24 cellular contexts compared by ENCODE assay signal in genomic region chr9:110728058-110728457, GRCh38. TPM values are rescaled to one million over a fixed set of nuclear protein-coding genes. Genes with fewer than 3 reads are reported as not detected.
DNase-seq lines count a peak whose midpoint lies in the region; ATAC-seq, FAIRE-seq and TF ChIP-seq lines count a peak whose summit lies in the region.
"Had no signal": no experiment of that assay in that cellular context is flagged by ENCODE, and none has a peak within 500 bp of the region (broad histone marks: within the 10 kb centered on the region; RNA-seq: fewer than 3 reads in every experiment).

No MANE protein-coding gene starts in this region.

- H3K4me2 ChIP-seq in H1 (ENCODE audit: insufficient read depth in 1 of 2, low read depth in 2 of 2, low read length in 2 of 2) = peak overlapping the region in 1 of 2 experiments; percentile 23; a peak in 1 of 4 replicates

- H3K4me1 ChIP-seq in NT2/D1 (ENCODE audit: insufficient read depth, insufficient read length) = no peaks in the 10 kb centered on the region
- H3K4me1 ChIP-seq in H1 (replicated peaks in 1 of 4; ENCODE audit: control insufficient read depth in 3 of 4, insufficient read depth in 4 of 4, low read length in 3 of 4) = peaks cover 0 to 4% (median 1%) of the 10 kb centered on the region in 4 experiments; a peak in 2 of 7 replicates

- no peak overlapping the region for H2BK15ac ChIP-seq in H1 (ENCODE audit: low read length)

- H3K18ac ChIP-seq in H1 (ENCODE audit: extremely low read depth, low read length) = no peak overlapping the region

- H3K4me1 Mint-ChIP-seq in nephron progenitor cell = peaks cover 15% of the 10 kb centered on the region
- no peaks in the 10 kb centered on the region for H3K4me1 Mint-ChIP-seq in CD4-positive, alpha-beta T cell (ENCODE audit: low read depth)
- H3K4me1 Mint-ChIP-seq: activated CD4-positive, alpha-beta T cell treated with anti-CD3 and anti-CD28 coated beads for 36 hours had no signal

- H2BK20ac ChIP-seq in H1 (ENCODE audit: low read length) = no peak overlapping the region

- DNase-seq in GM12865 (ENCODE audit: low read depth) = peak; percentile 14
- DNase-seq in NT2/D1 (ENCODE audit: low read depth, low spot score) = peak; percentile 72
- DNase-seq in H1 (ENCODE audit: low read depth in 1 of 2, low spot score in 2 of 2) = no peak
- DNase-seq in nephron progenitor cell = no peak
- DNase-seq in erythroblast (lab: John Stamatoyannopoulos, UW) = no peak
- DNase-seq in CD4-positive, alpha-beta T cell = no peak
- no peak for DNase-seq in KG1 (lab: John Stamatoyannopoulos, UW)
- DNase-seq in NCI-H2227 (lab: John Stamatoyannopoulos, UW; ENCODE audit: unreplicated experiment) = no peak
- DNase-seq: activated CD4-positive, alpha-beta T cell treated with anti-CD3 and anti-CD28 coated beads for 36 hours; activated gamma-delta T cell treated with Interleukin-2 at 50 U/mL for 16 hours; CD8-positive, alpha-beta T cell; cerebellar nuclear complex; DMS 273 treated with DMSO at 0.1 percent for 48 hours; Kasumi-1; mammary epithelial cell; NCI-H1436; NCI-H2107; NCI-H510A; Right ventricle myocardium superior had no signal

- H3K79me1 ChIP-seq in H1 (ENCODE audit: low read depth, low read length) = no peaks in the 10 kb centered on the region

- H3K9me3 Mint-ChIP-seq in nephron progenitor cell = peaks cover 2% of the 10 kb centered on the region
- no peaks in the 10 kb centered on the region for H3K9me3 Mint-ChIP-seq in CD4-positive, alpha-beta T cell

- no peak overlapping the region for H2AK5ac ChIP-seq in H1 (ENCODE audit: low read depth, low read length)

- intact Hi-C loops in CD4-positive, alpha-beta T cell (cut with DNase I, micrococcal nuclease) = no loop called here

- H2BK12ac ChIP-seq in H1 (ENCODE audit: low read depth, low read length) = no peak overlapping the region

- TF ChIP-seq EP300 in H1 (IDR thresholded peaks at IDR 0.05; ENCODE audit: borderline replicate concordance in 1 of 2, low read depth in 2 of 2, low read length in 2 of 2) = peak in 1 of 2 experiments; percentile 98; a peak in 2 of 3 replicates

- ATAC-seq in CD4-positive, alpha-beta T cell (ENCODE audit: poor library complexity) = no peak
- ATAC-seq: activated CD4-positive, alpha-beta T cell treated with anti-CD3 and anti-CD28 coated beads for 36 hours; CD8-positive, alpha-beta T cell had no signal

- H3K4me3 ChIP-seq in GM12865 (ENCODE audit: low read depth, low read length) (no peak overlapping the region), NT2/D1 (ENCODE audit: insufficient read length, low read depth) (no peak overlapping the region), H1 (ENCODE audit: extremely low read depth in 1 of 4, insufficient read depth in 2 of 4, low read depth in 3 of 4, low read length in 4 of 4) (peak overlapping the region in 1 of 4 experiments; percentile 13; a peak in 1 of 8 replicates)

- H3K27ac Mint-ChIP-seq in nephron progenitor cell = peak overlapping the region; percentile 25
- H3K27ac Mint-ChIP-seq in CD4-positive, alpha-beta T cell = no peak overlapping the region
- H3K27ac Mint-ChIP-seq: activated CD4-positive, alpha-beta T cell treated with anti-CD3 and anti-CD28 coated beads for 36 hours; CD8-positive, alpha-beta T cell; stimulated activated naive CD8-positive, alpha-beta T cell treated with anti-CD3 and anti-CD28 coated beads, Interleukin-15, Interleukin-2, amounts not matched to agents 100 ng/mL and 50 ng/mL, for 24 hours had no signal

- H4K5ac ChIP-seq in H1 (ENCODE audit: insufficient read length, low read depth, low read length) = no peak overlapping the region

- TF ChIP-seq CTCF in GM12865 (IDR thresholded peaks at IDR 0.05; ENCODE audit: insufficient read depth, low read depth, low read length, missing control alignments) = no peak
- TF ChIP-seq CTCF in H1 (IDR thresholded peaks at IDR 0.05; ENCODE audit: control extremely low read depth in 1 of 3, insufficient read depth in 1 of 3, low read depth in 1 of 3, low read length in 3 of 3) = no peak
- TF ChIP-seq CTCF in nephron progenitor cell (IDR thresholded peaks at IDR 0.05) = no peak
- TF ChIP-seq CTCF in CD4-positive, alpha-beta T cell (IDR thresholded peaks at IDR 0.05) = no peak

- no peak overlapping the region for H2BK120ac ChIP-seq in H1 (replicated peaks; ENCODE audit: low read depth, low read length)

- H4K20me1 ChIP-seq in H1 (replicated peaks in 1 of 2; ENCODE audit: control insufficient read depth in 1 of 2, insufficient read depth in 2 of 2, low read length in 2 of 2) = no peaks in the 10 kb centered on the region

- H3K4ac ChIP-seq in H1 (replicated peaks; ENCODE audit: insufficient read length, low read depth, low read length) = no peak overlapping the region

- POLR2A ChIA-PET in H1 (lab: Charles Lee; ENCODE audit: partially characterized antibody) = no interaction called here
- POLR2A ChIA-PET in CD4-positive, alpha-beta T cell (lab: Charles Lee) = no interaction called here

- no peak overlapping the region for H2AFZ ChIP-seq in H1 (ENCODE audit: low read length)

- no peaks in the 10 kb centered on the region for H3K79me2 ChIP-seq in H1 (ENCODE audit: control insufficient read depth in 1 of 2, insufficient read depth in 2 of 2, low read length in 2 of 2)

- no peak overlapping the region for H3K4me3 Mint-ChIP-seq in nephron progenitor cell
- no peak overlapping the region for H3K4me3 Mint-ChIP-seq in CD4-positive, alpha-beta T cell
- H3K4me3 Mint-ChIP-seq: activated CD4-positive, alpha-beta T cell treated with anti-CD3 and anti-CD28 coated beads for 36 hours; CD8-positive, alpha-beta T cell; stimulated activated naive CD8-positive, alpha-beta T cell treated with anti-CD3 and anti-CD28 coated beads, Interleukin-15, Interleukin-2, amounts not matched to agents 100 ng/mL and 50 ng/mL, for 24 hours had no signal

- H4K8ac ChIP-seq in H1 (ENCODE audit: extremely low read depth, insufficient read depth, low read length) = no peak overlapping the region

- 53% methylated on average over 1 of the region's 1 CpG; no CpG with 5 or more reads in 1 of the 2 experiments for WGBS in H1 (ENCODE audit: extremely low coverage in 1 of 2, insufficient coverage in 1 of 2, insufficient read length in 1 of 2, insufficient replicate concordance in 2 of 2, low coverage in 1 of 2, low lambda C conversion rate in 2 of 2, missing lambda C conversion rate in 1 of 2), 2 experiments

- no peaks in the 10 kb centered on the region for H3K36me3 Mint-ChIP-seq in nephron progenitor cell (ENCODE audit: low read depth)
- no peaks in the 10 kb centered on the region for H3K36me3 Mint-ChIP-seq in CD4-positive, alpha-beta T cell (ENCODE audit: low read depth)
- H3K36me3 Mint-ChIP-seq: CD8-positive, alpha-beta T cell had no signal

- H3K9me3 ChIP-seq in NT2/D1 (ENCODE audit: insufficient read depth, low read length) (no peaks in the 10 kb centered on the region), H1 (ENCODE audit: insufficient read depth in 2 of 2, low read depth in 1 of 2, low read length in 1 of 2) (no peaks in the 10 kb centered on the region)
- H3K9me3 ChIP-seq in CD4-positive, alpha-beta T cell (ENCODE audit: control insufficient read depth, low read length) = no peaks in the 10 kb centered on the region

- TF ChIP-seq POLR2A in H1 (IDR thresholded peaks at IDR 0.05; ENCODE audit: control extremely low read depth in 1 of 2, low read depth in 2 of 2, low read length in 2 of 2) (no peak), erythroblast (IDR thresholded peaks at IDR 0.05; ENCODE audit: low read length) (no peak)

- no peak overlapping the region for H3K14ac ChIP-seq in H1 (ENCODE audit: insufficient read length)

- H3K27me3 Mint-ChIP-seq in nephron progenitor cell (ENCODE audit: low read depth, poor library complexity) = peaks cover 9% of the 10 kb centered on the region
- H3K27me3 Mint-ChIP-seq in CD4-positive, alpha-beta T cell = no peaks in the 10 kb centered on the region
- H3K27me3 Mint-ChIP-seq: activated CD4-positive, alpha-beta T cell treated with anti-CD3 and anti-CD28 coated beads for 36 hours; stimulated activated naive CD8-positive, alpha-beta T cell treated with anti-CD3 and anti-CD28 coated beads, Interleukin-15, Interleukin-2, amounts not matched to agents 100 ng/mL and 50 ng/mL, for 24 hours had no signal

- TF ChIP-seq RAD21 in H1 (IDR thresholded peaks at IDR 0.05 in 1 of 2, conservative IDR thresholded peaks at IDR 0.05 in 1 of 2; ENCODE audit: low read depth in 2 of 2, low read length in 2 of 2) = no peak

- no peak overlapping the region for H3K23ac ChIP-seq in H1 (ENCODE audit: insufficient read length)

- CTCF ChIA-PET in H1 (lab: Charles Lee; ENCODE audit: partially characterized antibody) = no interaction called here
- CTCF ChIA-PET in CD4-positive, alpha-beta T cell (lab: Charles Lee) = no interaction called here

- no peak overlapping the region for H3K9ac ChIP-seq in NT2/D1 (ENCODE audit: insufficient read length, low read depth)
- no peak overlapping the region for H3K9ac ChIP-seq in H1 (replicated peaks in 1 of 4; ENCODE audit: extremely low read depth in 1 of 4, low read depth in 3 of 4, low read length in 3 of 4)

- no peaks in the 10 kb centered on the region; the same call in 1 of the 2 replicates for H3K23me2 ChIP-seq in H1 (ENCODE audit: low read depth, low read length)

- H3K36me3 ChIP-seq in NT2/D1 (ENCODE audit: insufficient read depth, insufficient read length, low read length) = no peaks in the 10 kb centered on the region
- H3K36me3 ChIP-seq in H1 (ENCODE audit: control insufficient read depth in 2 of 4, insufficient read depth in 4 of 4, low read length in 3 of 4) = no peaks in the 10 kb centered on the region

- no peak overlapping the region for H4K91ac ChIP-seq in H1 (replicated peaks; ENCODE audit: insufficient read length, low read length)

- H3K27ac ChIP-seq in H1 (ENCODE audit: low read depth, low read length) = no peak overlapping the region
- H3K27ac ChIP-seq in CD4-positive, alpha-beta T cell (ENCODE audit: low read depth, low read length) = no peak overlapping the region

- H3K27me3 ChIP-seq in NT2/D1 (ENCODE audit: insufficient read depth, insufficient read length) = no peaks in the 10 kb centered on the region
- H3K27me3 ChIP-seq in H1 (replicated peaks in 1 of 4; ENCODE audit: control insufficient read depth in 3 of 4, extremely low read depth in 1 of 4, insufficient read depth in 3 of 4, low read length in 3 of 4) = no peaks in the 10 kb centered on the region
- H3K27me3 ChIP-seq in CD4-positive, alpha-beta T cell (ENCODE audit: control insufficient read depth, insufficient read depth, low read length) = no peaks in the 10 kb centered on the region

- H2BK5ac ChIP-seq in H1 (ENCODE audit: low read depth, low read length) = no peak overlapping the region

- H3K56ac ChIP-seq in H1 (replicated peaks; ENCODE audit: insufficient read length, low read depth, low read length) = no peak overlapping the region

- FAIRE-seq in H1 (lab: Jason Lieb, UNC) = peak; percentile 36
- FAIRE-seq: A204.1, GM19239 had no signal

RNA-seq across cellular contexts. Expression of gene MUSK, which starts 59.5 kb away (rescaled TPM):
- total RNA-seq in H1 (2021; fragmentation: NEBNext Ultra II Directional; extraction: Animal tissue kit (Norgen Biotek cat#: 25700)) = not detected in 2 replicates
- not detected in 2 replicates for polyA plus RNA-seq in H1 (2011; rRNA removed)
- not detected for polyA plus RNA-seq in H1 (2011; cell fraction: cytosol; rRNA removed)
- polyA plus RNA-seq in H1 (2011; cell fraction: nucleus; rRNA removed) = not detected
- not detected in 4 replicates for polyA plus RNA-seq in H1 (2012, experiment 1 of 2)
- not detected for polyA plus RNA-seq in H1 (2012, experiment 2 of 2)
- polyA plus RNA-seq in H1 (2013, experiment 1 of 2) = not detected
- polyA plus RNA-seq in H1 (2013, experiment 2 of 2) = 0.02 TPM
- polyA minus RNA-seq in H1 (2011; rRNA and poly(A)+ RNA removed) = not detected in 2 replicates
- not detected for polyA minus RNA-seq in H1 (2011; cell fraction: cytosol; rRNA and poly(A)+ RNA removed)
- not detected for polyA minus RNA-seq in H1 (2011; cell fraction: nucleus; rRNA and poly(A)+ RNA removed)
- not detected for total RNA-seq in CD4-positive, alpha-beta T cell
- total RNA-seq: activated CD4-positive, alpha-beta T cell treated with anti-CD3 and anti-CD28 coated beads for 36 hours; CD8-positive, alpha-beta T cell; glomerular endothelial cell; mammary epithelial cell; T-helper 2 cell treated with Interferon-gamma antibody and Interleukin-4, amounts not matched to agents 100 ng/mL and 5 ng/mL, for 36 hours had no signal
- polyA plus RNA-seq: mammary epithelial cell had no signal

Comparison
In these comparisons a context has a peak if more than half of its experiments do, and no peak if none do; other contexts are left out.
1. DNase-seq: peak in GM12865 (single experiment) and NT2/D1 (single experiment); none in H1 (0 of 2), nephron progenitor cell (single experiment), erythroblast (0 of 2), CD4-positive, alpha-beta T cell (0 of 10), KG1 (single experiment) and NCI-H2227 (single experiment).